8 cellular contexts compared by ENCODE assay signal in the genomic region with DNA sequence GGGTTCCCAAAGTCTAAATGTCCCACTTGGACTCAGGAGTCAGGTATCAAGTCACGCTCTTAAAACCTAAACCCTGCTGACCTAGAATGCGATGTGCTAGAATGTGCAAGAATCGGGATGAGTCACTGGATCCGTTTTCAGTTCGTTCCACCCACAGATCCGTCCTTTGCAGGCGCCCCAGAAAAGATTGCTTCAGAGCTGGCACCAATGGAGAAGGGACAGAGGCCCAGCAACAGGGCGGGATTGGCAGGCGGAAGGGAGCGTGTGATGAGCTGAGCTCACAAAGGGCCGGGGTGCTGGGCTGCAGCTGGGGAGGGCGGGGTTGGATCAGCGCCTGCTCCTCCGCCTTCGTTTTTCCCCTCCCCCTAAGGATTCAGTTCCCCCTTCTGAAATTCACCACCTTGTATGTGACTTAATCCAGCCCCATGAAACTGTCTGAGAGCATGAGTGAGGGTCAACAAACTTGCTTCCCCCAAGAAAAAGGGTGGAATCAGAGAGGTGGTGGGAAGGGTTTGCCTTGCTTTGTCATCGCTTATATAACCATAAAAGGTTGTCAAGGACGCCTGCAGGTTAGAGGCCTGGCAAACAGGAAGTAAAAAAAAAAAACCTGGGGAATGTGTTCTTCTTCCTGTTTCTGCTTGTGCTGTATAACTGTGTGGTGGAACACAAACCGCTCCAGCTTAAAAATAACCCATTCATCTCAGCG. TPM values are rescaled to one million over a fixed set of nuclear protein-coding genes. Genes with fewer than 3 reads are reported as not detected.
DNase-seq lines count a peak whose midpoint lies in the region; ATAC-seq, FAIRE-seq and TF ChIP-seq lines count a peak whose summit lies in the region.

No MANE protein-coding gene starts in this region.

- H3K9me3 ChIP-seq in A549 (no peaks in the 10 kb centered on the region), ectodermal cell (ENCODE audit: control insufficient read depth, low read length) (no peaks in the 10 kb centered on the region), mesenchymal stem cell (ENCODE audit: control insufficient read depth, low read length) (no peaks in the 10 kb centered on the region)

- TF ChIP-seq POLR2A in A549 (IDR thresholded peaks at IDR 0.05; ENCODE audit: low read length): no peak
- TF ChIP-seq POLR2A in GM19193 (IDR thresholded peaks at IDR 0.05; ENCODE audit: extremely low read depth, insufficient read depth, insufficient read length): peak; percentile 46

- H3K79me1 ChIP-seq in mesenchymal stem cell (replicated peaks; ENCODE audit: low read length, poor library complexity, severe bottlenecking): no peaks in the 10 kb centered on the region

- POLR2A ChIA-PET in A549 (lab: Yijun Ruan, JAX): interaction anchor here (1.0 to 5.9 kb wide), 5 partner anchors 8 to 22 kb away, joined by 4 to 125 read pairs (median 13); no protein-coding TSS in a partner anchor

- H3K14ac ChIP-seq in mesenchymal stem cell (ENCODE audit: low read length in 2 of 2): no peak overlapping the region

- FAIRE-seq in A549 (lab: Jason Lieb, UNC): no peak

- H2BK120ac ChIP-seq in mesenchymal stem cell (ENCODE audit: low read depth, low read length): peak overlapping the region; percentile 98

- H3K4me2 ChIP-seq in A549 (peak overlapping the region; percentile 94), mesenchymal stem cell (ENCODE audit: low read length, poor library complexity, severe bottlenecking) (peak overlapping the region; percentile 63)

- peaks cover 15% of the 10 kb centered on the region for H3K36me3 ChIP-seq in ectodermal cell (ENCODE audit: control insufficient read depth, insufficient read depth, low read length)
- H3K36me3 ChIP-seq in mesenchymal stem cell (ENCODE audit: control insufficient read depth in 1 of 2, insufficient read depth in 2 of 2, low read depth in 1 of 2, low read length in 2 of 2): peaks cover 8 to 15% of the 10 kb centered on the region in 2 experiments

- peaks cover 47% of the 10 kb centered on the region for H3K4me1 ChIP-seq in A549
- H3K4me1 ChIP-seq in ectodermal cell (ENCODE audit: control insufficient read depth, insufficient read depth, low read length): peaks cover 52% of the 10 kb centered on the region
- peaks cover 15% of the 10 kb centered on the region for H3K4me1 ChIP-seq in mesenchymal stem cell (ENCODE audit: control insufficient read depth, insufficient read depth, low read depth, low read length)

- peak overlapping the region; percentile 100 for H3K9ac ChIP-seq in mesenchymal stem cell (ENCODE audit: low read length)

- H3K27ac ChIP-seq in A549 (peak overlapping the region; percentile 97 to 98), ectodermal cell (ENCODE audit: insufficient read depth, low read depth, low read length, poor library complexity, severe bottlenecking) (peak overlapping the region; percentile 100), mesenchymal stem cell (ENCODE audit: low read length, poor library complexity, severe bottlenecking) (peak overlapping the region; percentile 99)

- WGBS in A549 (ENCODE audit: missing lambda C conversion rate): 2% methylated on average over 18 of the region's 19 CpGs
- WGBS in ectodermal cell, 2 experiments: 1% methylated on average over 18 to 19 of the region's 19 CpGs
- WGBS in mesenchymal stem cell: 0% methylated on average over 13 of the region's 19 CpGs

- no peak overlapping the region for H2AFZ ChIP-seq in mesenchymal stem cell (ENCODE audit: low read depth, low read length)

- peak; percentile 10 to 17; a peak in 2 of 5 replicates for TF ChIP-seq RAD21 in A549 (conservative IDR thresholded peaks at IDR 0.05 in 1 of 2, IDR thresholded peaks at IDR 0.05 in 1 of 2)

- H3K27me3 ChIP-seq in ectodermal cell (ENCODE audit: control insufficient read depth, insufficient read depth, low read length, poor library complexity, severe bottlenecking): peaks cover 15% of the 10 kb centered on the region
- no peaks in the 10 kb centered on the region for H3K27me3 ChIP-seq in mesenchymal stem cell (ENCODE audit: control insufficient read depth in 1 of 2, insufficient read depth in 1 of 2, low read length in 2 of 2)

- H3K4me3 ChIP-seq in A549 (peak overlapping the region; percentile 42), ectodermal cell (ENCODE audit: insufficient read depth, low read depth, low read length) (peak overlapping the region; percentile 17), mesenchymal stem cell (ENCODE audit: insufficient read depth in 1 of 2, low read depth in 1 of 2, low read length in 2 of 2) (peak overlapping the region in 1 of 2 experiments; percentile 98)

- peak overlapping the region; percentile 87 for H2BK5ac ChIP-seq in mesenchymal stem cell (ENCODE audit: low read depth, low read length, poor library complexity, severe bottlenecking)

- H3K4ac ChIP-seq in mesenchymal stem cell (ENCODE audit: low read depth in 1 of 2, low read length in 2 of 2): peak overlapping the region; percentile 86 to 98

- DNase-seq in A549 (ENCODE audit: low read depth in 1 of 2, low spot score in 1 of 2): peak; percentile 77 to 100
- peak; percentile 95 for DNase-seq in activated CD4-positive, alpha-beta T cell treated with anti-CD3 and anti-CD28 coated beads for 48 hours
- DNase-seq in mesenchymal stem cell: peak; percentile 100
- peak; percentile 75 to 87 for DNase-seq in stimulated activated CD8-positive, alpha-beta memory T cell treated with anti-CD3 and anti-CD28 coated beads, Interleukin-15, amount 100 ng/mL, for 4 hours (ENCODE audit: low read depth in 2 of 2)
- DNase-seq in OCI-M2 (lab: John Stamatoyannopoulos, UW; ENCODE audit: unreplicated experiment): no peak

- H2AK5ac ChIP-seq in mesenchymal stem cell (ENCODE audit: low read length, severe bottlenecking): peak overlapping the region; percentile 97

- H4K8ac ChIP-seq in mesenchymal stem cell (ENCODE audit: low read length): no peak overlapping the region

- H3K18ac ChIP-seq in mesenchymal stem cell (ENCODE audit: low read depth in 1 of 2, low read length in 2 of 2): peak overlapping the region; percentile 34 to 97

- CTCF ChIA-PET in A549 (lab: Yijun Ruan, JAX): interaction anchor here (0.6 to 14.3 kb wide), 6 partner anchors 7 to 39 kb away, joined by 5 to 207 read pairs (median 29); no protein-coding TSS in a partner anchor

- no peak overlapping the region for H3K23ac ChIP-seq in mesenchymal stem cell (ENCODE audit: low read length in 2 of 2)

- ATAC-seq in A549 (peak; percentile 76 to 81), HG03442 (IDR thresholded peaks at IDR 0.05; ENCODE audit: unreplicated experiment) (peak; percentile 47)

- TF ChIP-seq EP300 in A549 (IDR thresholded peaks at IDR 0.05): peak; percentile 14 to 70; a peak in 2 of 5 replicates

- no peak overlapping the region for H2BK15ac ChIP-seq in mesenchymal stem cell (ENCODE audit: low read depth, poor library complexity, severe bottlenecking)

- peak overlapping the region in 1 of 2 experiments; percentile 92 for H2BK12ac ChIP-seq in mesenchymal stem cell (ENCODE audit: low read length in 2 of 2)

- H4K91ac ChIP-seq in mesenchymal stem cell (ENCODE audit: low read length): peak overlapping the region; percentile 70

- TF ChIP-seq CTCF in A549 (IDR thresholded peaks at IDR 0.05): no peak

TF ChIP-seq in A549, 52 proteins besides CTCF, POLR2A, EP300 and RAD21 (continues in another document):
- no peak; the same call in 1 of the 2 replicates for TF ChIP-seq MYC (IDR thresholded peaks at IDR 0.05; ENCODE audit: borderline replicate concordance, low read length)
- no peak for TF ChIP-seq HOXB5 (CRISPR knock-in tag; IDR thresholded peaks at IDR 0.05)
- 0 out of 2 replicates have a peak, but pooled peaks have one; percentile 1 for TF ChIP-seq BHLHE40 (IDR thresholded peaks at IDR 0.05; ENCODE audit: low read depth, low read length)
- TF ChIP-seq, protein P1, sequence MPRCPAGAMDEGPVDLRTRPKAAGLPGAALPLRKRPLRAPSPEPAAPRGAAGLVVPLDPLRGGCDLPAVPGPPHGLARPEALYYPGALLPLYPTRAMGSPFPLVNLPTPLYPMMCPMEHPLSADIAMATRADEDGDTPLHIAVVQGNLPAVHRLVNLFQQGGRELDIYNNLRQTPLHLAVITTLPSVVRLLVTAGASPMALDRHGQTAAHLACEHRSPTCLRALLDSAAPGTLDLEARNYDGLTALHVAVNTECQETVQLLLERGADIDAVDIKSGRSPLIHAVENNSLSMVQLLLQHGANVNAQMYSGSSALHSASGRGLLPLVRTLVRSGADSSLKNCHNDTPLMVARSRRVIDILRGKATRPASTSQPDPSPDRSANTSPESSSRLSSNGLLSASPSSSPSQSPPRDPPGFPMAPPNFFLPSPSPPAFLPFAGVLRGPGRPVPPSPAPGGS (IDR thresholded peaks at IDR 0.05): peak; percentile 72
- no peak for TF ChIP-seq TFCP2L1 (CRISPR knock-in tag; IDR thresholded peaks at IDR 0.05)
- no peak for TF ChIP-seq RARB (CRISPR knock-in tag; IDR thresholded peaks at IDR 0.05)
- TF ChIP-seq CEBPB (IDR thresholded peaks at IDR 0.05): peak; percentile 97 to 99

RNA-seq across cellular contexts. Expression of gene UBC, which starts 2.8 kb away (rescaled TPM):
- 2,000 and 2,573 TPM in 2 replicates for polyA plus RNA-seq in A549 (2011; rRNA removed)
- 1,783 and 1,966 TPM in 2 replicates for polyA plus RNA-seq in A549 (2012; cell fraction: cytosol; rRNA removed)
- 1,709 and 1,846 TPM in 2 replicates for polyA plus RNA-seq in A549 (2012; cell fraction: nucleus; rRNA removed)
- 993 to 1,034 TPM (median 1,028 TPM) in 3 replicates for polyA plus RNA-seq in A549 (2017; fragmentation: RNase III; extraction: RNeasy Plus Mini Kit Qiagen cat#74134 plus additional on column Dnase treatment)
- polyA minus RNA-seq in A549 (2011; rRNA and poly(A)+ RNA removed): 1,104 and 1,174 TPM in 2 replicates
- 683 TPM for polyA plus RNA-seq in ectodermal cell (2013, experiment 1 of 4)
- polyA plus RNA-seq in ectodermal cell (2013, experiment 2 of 4): 728 TPM
- polyA plus RNA-seq in ectodermal cell (2013, experiment 3 of 4): 757 TPM
- 742 TPM for polyA plus RNA-seq in ectodermal cell (2013, experiment 4 of 4)
- polyA plus RNA-seq in mesenchymal stem cell (2013, experiment 1 of 2): 1,267 TPM
- polyA plus RNA-seq in mesenchymal stem cell (2013, experiment 2 of 2): 1,268 TPM

RNA-seq across cellular contexts. Expression of gene SCARB1, which starts 53.6 kb away (rescaled TPM):
- polyA plus RNA-seq in A549 (2011; rRNA removed) (81.1 and 111 TPM in 2 replicates), A549 (2017; fragmentation: RNase III; extraction: RNeasy Plus Mini Kit Qiagen cat#74134 plus additional on column Dnase treatment) (151 to 160 TPM (median 154 TPM) in 3 replicates)
- 281 and 385 TPM in 2 replicates for polyA plus RNA-seq in A549 (2012; cell fraction: cytosol; rRNA removed)
- 568 and 899 TPM in 2 replicates for polyA plus RNA-seq in A549 (2012; cell fraction: nucleus; rRNA removed)
- 151 and 173 TPM in 2 replicates for polyA minus RNA-seq in A549 (2011; rRNA and poly(A)+ RNA removed)
- 18.1 TPM for polyA plus RNA-seq in ectodermal cell (2013, experiment 1 of 4)
- polyA plus RNA-seq in ectodermal cell (2013, experiment 2 of 4): 14.9 TPM
- 12.5 TPM for polyA plus RNA-seq in ectodermal cell (2013, experiment 3 of 4)
- polyA plus RNA-seq in ectodermal cell (2013, experiment 4 of 4): 11.5 TPM
- 69.1 TPM for polyA plus RNA-seq in mesenchymal stem cell (2013, experiment 1 of 2)
- 62.0 TPM for polyA plus RNA-seq in mesenchymal stem cell (2013, experiment 2 of 2)
